In genomic region chr5:96952946-96953730, GRCh38 we compare ENCODE assay signal across 15 cellular contexts. TPM values are rescaled to one million over a fixed set of nuclear protein-coding genes. Genes with fewer than 3 reads are reported as not detected.
A peak's percentile ranks its signal among the peaks of the same experiment; 100 is the strongest.
DNase-seq lines count a peak whose midpoint lies in the region; ATAC-seq and TF ChIP-seq lines count a peak whose summit lies in the region.
"Had no signal": no experiment of that assay in that cellular context is flagged by ENCODE, and none has a peak within 500 bp of the region (broad histone marks: within the 10 kb centered on the region; RNA-seq: fewer than 3 reads in every experiment).

No MANE protein-coding gene starts in this region.

- TF ChIP-seq POLR2A in breast epithelium (IDR thresholded peaks at IDR 0.05), result no peak

- intact Hi-C loops in breast epithelium (cut with DNase I; ENCODE audit: low total_unique reads), result no loop called here

- H3K27me3 ChIP-seq in breast epithelium, result no peaks in the 10 kb centered on the region
- no peaks in the 10 kb centered on the region for H3K27me3 ChIP-seq in thoracic aorta (replicated peaks; ENCODE audit: insufficient read depth)
- H3K27me3 ChIP-seq: left lung, upper lobe of left lung had no signal

- no peak for ATAC-seq in activated T-cell treated with anti-CD3 and anti-CD28 coated beads, Interleukin-2, amount 50 U/mL, for 72 hours (replicated peaks in 1 of 2)
- no peak for ATAC-seq in thoracic aorta (ENCODE audit: insufficient number of reproducible peaks, low FRiP score, low read depth)
- ATAC-seq: left lung had no signal

- DNase-seq in activated T-cell treated with anti-CD3 and anti-CD28 coated beads, Interleukin-2, amount 50 U/mL, for 72 hours, result no peak
- DNase-seq in activated T-cell treated with anti-CD3 and anti-CD28 coated beads, Interleukin-2, amount 50 U/mL, for 48 hours, result no peak
- no peak for DNase-seq in breast epithelium (ENCODE audit: low spot score in 2 of 2)
- DNase-seq in mesothelial cell of epicardium (ENCODE audit: low spot score in 2 of 2, unreplicated experiment in 2 of 2), result no peak
- no peak for DNase-seq in thoracic aorta (ENCODE audit: low spot score)
- DNase-seq in GM10248 (ENCODE audit: extremely low spot score), result no peak
- DNase-seq in AG08395 (ENCODE audit: low spot score), result no peak
- DNase-seq in NCI-H510A (lab: John Stamatoyannopoulos, UW), result no peak
- DNase-seq: foreskin melanocyte, left lung, NCI-H187, posterior cingulate gyrus, T-helper 1 cell, upper lobe of left lung had no signal

- no peaks in the 10 kb centered on the region for H3K36me3 ChIP-seq in breast epithelium
- H3K36me3 ChIP-seq in thoracic aorta, result no peaks in the 10 kb centered on the region
- H3K36me3 ChIP-seq: left lung, upper lobe of left lung had no signal

- peaks cover 0 to 17% of the 10 kb centered on the region in 2 donors for H3K36me3 Mint-ChIP-seq in activated T-cell treated with anti-CD3 and anti-CD28 coated beads, Interleukin-2, amount 50 U/mL, for 72 hours (ENCODE audit: insufficient read depth in 2 of 2)
- H3K36me3 Mint-ChIP-seq in mesothelial cell of epicardium, result peaks cover 10% of the 10 kb centered on the region

- H3K4me3 ChIP-seq in breast epithelium, result no peak overlapping the region
- H3K4me3 ChIP-seq in thoracic aorta, result no peak overlapping the region
- H3K4me3 ChIP-seq: left lung, upper lobe of left lung had no signal

- H3K9me3 Mint-ChIP-seq in activated T-cell treated with anti-CD3 and anti-CD28 coated beads, Interleukin-2, amount 50 U/mL, for 72 hours, result peaks cover 0 to 5% of the 10 kb centered on the region in 2 donors
- H3K9me3 Mint-ChIP-seq in mesothelial cell of epicardium, result peaks cover 11% of the 10 kb centered on the region

- no peak for TF ChIP-seq CTCF in breast epithelium (IDR thresholded peaks at IDR 0.05)
- no peak for TF ChIP-seq CTCF in mesothelial cell of epicardium (IDR thresholded peaks at IDR 0.05; ENCODE audit: unreplicated experiment)
- TF ChIP-seq CTCF in thoracic aorta (IDR thresholded peaks at IDR 0.05), result no peak
- TF ChIP-seq CTCF in GM10248 (IDR thresholded peaks at IDR 0.05; ENCODE audit: control extremely low read depth, extremely low read depth, low read depth, missing control alignments), result no peak

- peaks cover 78% of the 10 kb centered on the region for H3K4me1 Mint-ChIP-seq in activated T-cell treated with anti-CD3 and anti-CD28 coated beads, Interleukin-2, amount 50 U/mL, for 72 hours (ENCODE audit: low read depth)
- H3K4me1 Mint-ChIP-seq in mesothelial cell of epicardium, result peaks cover 29% of the 10 kb centered on the region

- CTCF ChIA-PET in GM10248 (lab: Yijun Ruan, JAX), result interaction anchor here (0.8 to 1.1 kb wide), 4 partner anchors 13 to 208 kb away, joined by 3 read pairs; no protein-coding TSS in a partner anchor

- H3K4me1 ChIP-seq in breast epithelium, result peaks cover 0 to 9% of the 10 kb centered on the region in 2 donors
- H3K4me1 ChIP-seq in thoracic aorta (ENCODE audit: control insufficient read depth in 1 of 2, low read depth in 2 of 2), result peaks cover 12 to 33% of the 10 kb centered on the region in 2 donors

- H3K9me3 ChIP-seq in breast epithelium (no peaks in the 10 kb centered on the region), thoracic aorta (no peaks in the 10 kb centered on the region)
- H3K9me3 ChIP-seq: left lung, upper lobe of left lung had no signal

- POLR2A ChIA-PET in GM10248 (lab: Yijun Ruan, JAX), result no interaction called here

- no peak overlapping the region for H3K4me3 Mint-ChIP-seq in activated T-cell treated with anti-CD3 and anti-CD28 coated beads, Interleukin-2, amount 50 U/mL, for 72 hours
- H3K4me3 Mint-ChIP-seq in mesothelial cell of epicardium, result no peak overlapping the region

- no peaks in the 10 kb centered on the region for H3K27me3 Mint-ChIP-seq in activated T-cell treated with anti-CD3 and anti-CD28 coated beads, Interleukin-2, amount 50 U/mL, for 72 hours (ENCODE audit: low read depth)
- no peaks in the 10 kb centered on the region for H3K27me3 Mint-ChIP-seq in mesothelial cell of epicardium (ENCODE audit: low read depth)

- peak overlapping the region; percentile 35 for H3K27ac Mint-ChIP-seq in activated T-cell treated with anti-CD3 and anti-CD28 coated beads, Interleukin-2, amount 50 U/mL, for 72 hours
- peak overlapping the region; percentile 4 for H3K27ac Mint-ChIP-seq in mesothelial cell of epicardium

- H3K27ac ChIP-seq in breast epithelium, result peak overlapping the region; percentile 73 to 82
- H3K27ac ChIP-seq in thoracic aorta, result peak overlapping the region; percentile 73 to 80
- H3K27ac ChIP-seq: KMS-11, left lung had no signal

RNA-seq across cellular contexts. Expression of gene LNPEP, which starts 17.3 kb away (rescaled TPM):
- total RNA-seq in activated T-cell treated with anti-CD3 and anti-CD28 coated beads, Interleukin-2, amount 50 U/mL, for 72 hours, result 10 to 100 TPM; 75.7 to 80.3 TPM
- 10 to 100 TPM; 64.6 to 71.2 (median 65.1) TPM for total RNA-seq in breast epithelium
- 35.4 to 37.3 TPM (median 35.6 TPM) in 3 replicates for total RNA-seq in mesothelial cell of epicardium
- total RNA-seq in thoracic aorta, result 10 to 100 TPM; 55.0 to 74.6 TPM
